In genomic region chr10:50788951-50789904, GRCh38 we compare ENCODE assay signal across 8 cellular contexts. TPM values are rescaled to one million over a fixed set of nuclear protein-coding genes. Genes with fewer than 3 reads are reported as not detected.
DNase-seq lines count a peak whose midpoint lies in the region; ATAC-seq, FAIRE-seq and TF ChIP-seq lines count a peak whose summit lies in the region.

No MANE protein-coding gene starts in this region.

- CTCF ChIA-PET in HepG2 (lab: Yijun Ruan, JAX; ENCODE audit: low intra/inter-chr PET ratio, low total read pairs): interaction anchor here (0.8 to 1.3 kb wide), 2 partner anchors 102 to 213 kb away, joined by 4 to 11 read pairs; no protein-coding TSS in a partner anchor

- intact Hi-C loops in HepG2 (cut with micrococcal nuclease; ENCODE audit: unreplicated experiment): loop anchor here (1.0 to 2.0 kb wide), 4 partner anchors 20 to 222 kb away; no protein-coding TSS in a partner anchor

- no peaks in the 10 kb centered on the region for H3K36me3 Mint-ChIP-seq in astrocyte (ENCODE audit: low read depth, unreplicated experiment)
- H3K36me3 Mint-ChIP-seq in activated T-cell treated with anti-CD3 and anti-CD28 coated beads, Interleukin-2, amount 50 U/mL, for 72 hours (ENCODE audit: insufficient read depth in 2 of 2): peaks cover 8 to 12% of the 10 kb centered on the region in 2 donors

- H3K36me3 ChIP-seq in astrocyte (ENCODE audit: insufficient read depth, low read length) (no peaks in the 10 kb centered on the region), HepG2 (replicated peaks in 1 of 2; ENCODE audit: control insufficient read depth in 1 of 2, insufficient read depth in 2 of 2, low read length in 2 of 2) (no peaks in the 10 kb centered on the region)

- H3K9me3 ChIP-seq in astrocyte (ENCODE audit: insufficient read depth, low read depth, low read length) (no peaks in the 10 kb centered on the region), HepG2 (ENCODE audit: low read length) (no peaks in the 10 kb centered on the region)

- H4K20me1 ChIP-seq in astrocyte (ENCODE audit: insufficient read depth, low read length) (no peaks in the 10 kb centered on the region), HepG2 (ENCODE audit: insufficient read depth, low read length) (no peaks in the 10 kb centered on the region)

- H3K4me1 Mint-ChIP-seq in astrocyte (ENCODE audit: low read depth, unreplicated experiment): no peaks in the 10 kb centered on the region
- peaks cover 5% of the 10 kb centered on the region for H3K4me1 Mint-ChIP-seq in activated T-cell treated with anti-CD3 and anti-CD28 coated beads, Interleukin-2, amount 50 U/mL, for 72 hours (ENCODE audit: low read depth)

- POLR2A ChIA-PET in HepG2 (lab: Yijun Ruan, JAX): no interaction called here

- TF ChIP-seq CTCF in astrocyte (IDR thresholded peaks at IDR 0.05; ENCODE audit: insufficient read depth, low read depth, low read length): peak; percentile 54
- TF ChIP-seq CTCF in HepG2 (CRISPR knock-in tag; IDR thresholded peaks at IDR 0.05): peak; percentile 81

- H2AFZ ChIP-seq in astrocyte (ENCODE audit: low read depth, low read length) (no peak overlapping the region), HepG2 (ENCODE audit: low read length) (no peak overlapping the region)

- FAIRE-seq in astrocyte (lab: Jason Lieb, UNC) (no peak), HepG2 (lab: Jason Lieb, UNC) (peak; percentile 90)

- H3K27me3 Mint-ChIP-seq in astrocyte (ENCODE audit: low read depth, unreplicated experiment): no peaks in the 10 kb centered on the region
- H3K27me3 Mint-ChIP-seq in activated T-cell treated with anti-CD3 and anti-CD28 coated beads, Interleukin-2, amount 50 U/mL, for 72 hours (ENCODE audit: low read depth): no peaks in the 10 kb centered on the region

- no peak for TF ChIP-seq EP300 in HepG2 (IDR thresholded peaks at IDR 0.05; ENCODE audit: low read depth in 2 of 2, low read length in 2 of 2)
- no peak for TF ChIP-seq EP300 in HepG2 (CRISPR knock-in tag; IDR thresholded peaks at IDR 0.05; ENCODE audit: borderline replicate concordance)

- H3K4me2 ChIP-seq in astrocyte (ENCODE audit: low read length) (no peak overlapping the region), HepG2 (ENCODE audit: low read depth, low read length) (no peak overlapping the region)

- in situ Hi-C loops in HepG2 (cut with HindIII; ENCODE audit: extremely low pct_ligation_motif_present, low pct_unique_long_range_greater_than_20kb): loop anchor here (5.0 to 10.0 kb wide), 2 partner anchors 103 to 206 kb away; no protein-coding TSS in a partner anchor

- TF ChIP-seq POLR2A in HepG2 (IDR thresholded peaks at IDR 0.05; ENCODE audit: insufficient read depth in 1 of 2, low read depth in 2 of 2, low read length in 2 of 2): no peak

- H3K4me1 ChIP-seq in astrocyte (ENCODE audit: insufficient read depth, low read length) (no peaks in the 10 kb centered on the region), HepG2 (ENCODE audit: insufficient read depth, low read length) (peaks cover 22% of the 10 kb centered on the region)

- ATAC-seq in HG03378 (IDR thresholded peaks at IDR 0.05; ENCODE audit: unreplicated experiment): peak; percentile 54
- peak; percentile 98 for ATAC-seq in HepG2
- ATAC-seq in GM21360 (IDR thresholded peaks at IDR 0.05; ENCODE audit: unreplicated experiment): no peak
- ATAC-seq in HG03039 (IDR thresholded peaks at IDR 0.05; ENCODE audit: unreplicated experiment): no peak
- no peak for ATAC-seq in activated T-cell treated with anti-CD3 and anti-CD28 coated beads, Interleukin-2, amount 50 U/mL, for 72 hours (replicated peaks in 1 of 2)

- no TSS peak for BruUV-seq in HepG2 (replicated peaks; lab: Mats Ljungman, UMichigan)

- H3K9ac ChIP-seq in astrocyte (ENCODE audit: low read length) (no peak overlapping the region), HepG2 (ENCODE audit: insufficient read depth, low read depth, low read length) (no peak overlapping the region)

- H3K4me3 Mint-ChIP-seq in astrocyte (ENCODE audit: unreplicated experiment): no peak overlapping the region
- H3K4me3 Mint-ChIP-seq in activated T-cell treated with anti-CD3 and anti-CD28 coated beads, Interleukin-2, amount 50 U/mL, for 72 hours: no peak overlapping the region

- H3K79me2 ChIP-seq in astrocyte (ENCODE audit: insufficient read depth, low read length) (no peaks in the 10 kb centered on the region), HepG2 (ENCODE audit: insufficient read depth, low read length) (no peaks in the 10 kb centered on the region)

- no peaks in the 10 kb centered on the region for H3K27me3 ChIP-seq in astrocyte (ENCODE audit: insufficient read depth, low read length)
- H3K27me3 ChIP-seq in HepG2 (ENCODE audit: control insufficient read depth in 1 of 2, insufficient read depth in 2 of 2, low read length in 2 of 2): no peaks in the 10 kb centered on the region

- no peak overlapping the region for H3K27ac ChIP-seq in astrocyte (ENCODE audit: low read depth, low read length)
- H3K27ac ChIP-seq in HepG2 (ENCODE audit: extremely low read length, insufficient read depth, low read length): no peak overlapping the region

- no peaks in the 10 kb centered on the region for H3K9me3 Mint-ChIP-seq in astrocyte (ENCODE audit: unreplicated experiment)
- peaks cover 5 to 6% of the 10 kb centered on the region in 2 donors for H3K9me3 Mint-ChIP-seq in activated T-cell treated with anti-CD3 and anti-CD28 coated beads, Interleukin-2, amount 50 U/mL, for 72 hours

- peak; percentile 76 for TF ChIP-seq RAD21 in HepG2 (CRISPR knock-in tag; IDR thresholded peaks at IDR 0.05)

- DNase-seq in D341Med (ENCODE audit: low spot score) (peak; percentile 36), astrocyte (ENCODE audit: low read depth) (peak; percentile 22), HepG2 (ENCODE audit: low spot score) (peak; percentile 55), GF-D8 (lab: John Stamatoyannopoulos, UW) (no peak)
- no peak for DNase-seq in activated T-cell treated with anti-CD3 and anti-CD28 coated beads, Interleukin-2, amount 50 U/mL, for 72 hours

- H3K4me3 ChIP-seq in astrocyte (ENCODE audit: insufficient read depth, low read depth, low read length): no peak overlapping the region
- no peak overlapping the region for H3K4me3 ChIP-seq in HepG2 (replicated peaks in 1 of 3; ENCODE audit: insufficient read depth in 1 of 3, low read depth in 2 of 3, low read length in 3 of 3)

- no peak overlapping the region for H3K27ac Mint-ChIP-seq in astrocyte (ENCODE audit: unreplicated experiment)
- H3K27ac Mint-ChIP-seq in activated T-cell treated with anti-CD3 and anti-CD28 coated beads, Interleukin-2, amount 50 U/mL, for 72 hours: no peak overlapping the region

- 0% methylated on average over 1 of the region's 1 CpG for WGBS in HepG2 (ENCODE audit: low lambda C conversion rate)

TF ChIP-seq in HepG2, 621 proteins besides CTCF, POLR2A, EP300 and RAD21:
- peak; percentile 88 for TF ChIP-seq STAG1 (CRISPR knock-in tag; IDR thresholded peaks at IDR 0.05)
- TF ChIP-seq SMC3 (IDR thresholded peaks at IDR 0.05; ENCODE audit: low read length): peak; percentile 82
- TF ChIP-seq ZIK1 (CRISPR knock-in tag; IDR thresholded peaks at IDR 0.05; ENCODE audit: borderline replicate concordance, low read depth): no peak

RNA-seq across cellular contexts. Expression of gene ASAH2B, which starts 49.5 kb away (rescaled TPM):
- total RNA-seq in astrocyte (5.9 and 7.6 TPM in 2 replicates), HepG2 (2016; rRNA removed; fragmentation: Illumina TruSeq; extraction: Trizol) (4.2 and 7.8 TPM in 2 replicates)
- 0.53 and 1.0 TPM in 2 replicates for total RNA-seq in HepG2 (2016; cell fraction: cytosol; rRNA removed; fragmentation: Illumina TruSeq; extraction: Trizol; ENCODE audit: low read depth)
- total RNA-seq in HepG2 (2016; cell fraction: insoluble cytoplasmic fraction; rRNA removed; fragmentation: Illumina TruSeq; extraction: Trizol): 6.3 and 9.7 TPM in 2 replicates
- total RNA-seq in HepG2 (2016; cell fraction: membrane; rRNA removed; fragmentation: Illumina TruSeq; extraction: Trizol): 4.4 and 5.0 TPM in 2 replicates
- 6.9 and 10.0 TPM in 2 replicates for total RNA-seq in HepG2 (2016; cell fraction: nucleus; rRNA removed; fragmentation: Illumina TruSeq; extraction: Trizol)
- 3.8 and 4.6 TPM in 2 replicates for polyA plus RNA-seq in HepG2 (2011; rRNA removed)
- polyA plus RNA-seq in HepG2 (2011; cell fraction: cytosol; rRNA removed): 1.4 and 2.2 TPM in 2 replicates
- polyA plus RNA-seq in HepG2 (2011; cell fraction: nucleus; rRNA removed): 3.8 and 6.0 TPM in 2 replicates
- 3.6 and 4.3 TPM in 2 replicates for polyA plus RNA-seq in HepG2 (2012)
- 0.44 and 0.75 TPM in 2 replicates for polyA plus RNA-seq in HepG2 (2016; cell fraction: cytosol; fragmentation: Illumina TruSeq; extraction: Trizol; ENCODE audit: low read depth)
- polyA plus RNA-seq in HepG2 (2016; cell fraction: insoluble cytoplasmic fraction; fragmentation: Illumina TruSeq; extraction: Trizol; ENCODE audit: low read depth): 7.6 and 8.9 TPM in 2 replicates
- polyA plus RNA-seq in HepG2 (2016; cell fraction: membrane; fragmentation: Illumina TruSeq; extraction: Trizol; ENCODE audit: low read depth): 2.1 and 3.5 TPM in 2 replicates
- 7.6 and 8.9 TPM in 2 replicates for polyA plus RNA-seq in HepG2 (2016; cell fraction: nucleus; fragmentation: Illumina TruSeq; extraction: Trizol; ENCODE audit: insufficient read depth, low read depth)
- polyA minus RNA-seq in HepG2 (2011; rRNA and poly(A)+ RNA removed; ENCODE audit: low replicate concordance): 2.3 and 3.2 TPM in 2 replicates
- 1.7 and 2.0 TPM in 2 replicates for polyA minus RNA-seq in HepG2 (2011; cell fraction: cytosol; rRNA and poly(A)+ RNA removed)
- 17.9 and 18.5 TPM in 2 replicates for polyA minus RNA-seq in HepG2 (2011; cell fraction: nucleus; rRNA and poly(A)+ RNA removed)
- total RNA-seq in activated T-cell treated with anti-CD3 and anti-CD28 coated beads, Interleukin-2, amount 50 U/mL, for 72 hours: 10 to 100 TPM; 11.1 to 12.0 TPM

Comparison
In these comparisons a context has a peak if more than half of its experiments do, and no peak if none do; other contexts are left out.
1. DNase-seq: peak in D341Med (single experiment), astrocyte (single experiment) and HepG2 (single experiment); none in GF-D8 (single experiment) and activated T-cell treated with anti-CD3 and anti-CD28 coated beads, Interleukin-2, amount 50 U/mL, for 72 hours (0 of 2).
2. ATAC-seq: peak in HG03378 (single experiment) and HepG2 (single experiment); none in GM21360 (single experiment), HG03039 (single experiment) and activated T-cell treated with anti-CD3 and anti-CD28 coated beads, Interleukin-2, amount 50 U/mL, for 72 hours (0 of 2).